Comparison of ENCODE assay signal across 24 cellular contexts in genomic region chr13:65535360-65535759, GRCh38.
DNase-seq lines count a peak whose midpoint lies in the region; ATAC-seq, FAIRE-seq and TF ChIP-seq lines count a peak whose summit lies in the region.
"Had no signal": no experiment of that assay in that cellular context is flagged by ENCODE, and none has a peak within 500 bp of the region (broad histone marks: within the 10 kb centered on the region; RNA-seq: fewer than 3 reads in every experiment).

No MANE protein-coding gene starts in this region.

- CTCF ChIA-PET in A549 (lab: Yijun Ruan, JAX) (no interaction called here), HCT116 (lab: Charles Lee) (no interaction called here)

- no peaks in the 10 kb centered on the region for H3K9me3 ChIP-seq in A549
- H3K9me3 ChIP-seq in HCT116 (ENCODE audit: control insufficient read depth in 1 of 2, insufficient read depth in 1 of 2, low read depth in 1 of 2, low read length in 2 of 2), result no peaks in the 10 kb centered on the region
- no peaks in the 10 kb centered on the region for H3K9me3 ChIP-seq in pancreas
- H3K9me3 ChIP-seq: BE2C; BLaER1 treated with 17β-estradiol and CSF1 and Interleukin-3, amounts not matched to agents 10 nM and 100 nM had no signal

- H3K4me3 Mint-ChIP-seq in T-helper 2 cell treated with Interferon-gamma antibody and Interleukin-4, amounts not matched to agents 5 μg/mL and 100 μg/mL, for 36 hours, result no peak overlapping the region
- no peak overlapping the region for H3K4me3 Mint-ChIP-seq in stimulated activated effector memory CD8-positive, alpha-beta T cell treated with anti-CD3 and anti-CD28 coated beads, Interleukin-12 subunit alpha, Interleukin-12 subunit beta, amount 100 ng/mL, for 72 hours
- H3K4me3 Mint-ChIP-seq: CD14-positive monocyte; CD4-positive, alpha-beta T cell; CD8-positive, alpha-beta memory T cell had no signal

- no peaks in the 10 kb centered on the region for H3K27me3 ChIP-seq in HCT116 (ENCODE audit: insufficient read depth, low read length)
- no peaks in the 10 kb centered on the region for H3K27me3 ChIP-seq in pancreas
- H3K27me3 ChIP-seq: BE2C; BLaER1 treated with 17β-estradiol and CSF1 and Interleukin-3, amounts not matched to agents 10 nM and 100 nM had no signal

- DNase-seq in A549 (ENCODE audit: low read depth in 1 of 2, low spot score in 1 of 2) (no peak), HCT116 (ENCODE audit: low read depth, low spot score) (no peak), pancreas (no peak)
- no peak for DNase-seq in T-helper 2 cell treated with Interferon-gamma antibody and Interleukin-4, amounts not matched to agents 5 μg/mL and 100 μg/mL, for 36 hours (ENCODE audit: low spot score)
- no peak for DNase-seq in stimulated activated effector memory CD8-positive, alpha-beta T cell treated with anti-CD3 and anti-CD28 coated beads, Interleukin-12 subunit alpha, Interleukin-12 subunit beta, amount 100 ng/mL, for 72 hours (ENCODE audit: low spot score in 2 of 2)
- DNase-seq: ACHN; AML-193; BE2C; CD4-positive, alpha-beta T cell; CD8-positive, alpha-beta memory T cell; DMS 273 treated with DMSO at 0.1 percent for 48 hours; DMS79; EL; GF-D8; GM23248; H7; HCEC 1CT had no signal

- TF ChIP-seq POLR2A in A549 (IDR thresholded peaks at IDR 0.05; ENCODE audit: low read length) (no peak), HCT116 (IDR thresholded peaks at IDR 0.05; ENCODE audit: borderline replicate concordance, extremely low read depth, insufficient read depth, insufficient read length) (no peak), GM18505 (IDR thresholded peaks at IDR 0.05; ENCODE audit: borderline replicate concordance, extremely low read depth, insufficient read depth, insufficient read length) (no peak)

- H2AFZ ChIP-seq in HCT116 (ENCODE audit: low read depth, low read length, poor library complexity, severe bottlenecking), result peak overlapping the region; percentile 1
- H2AFZ ChIP-seq: GM23248 had no signal

- no peaks in the 10 kb centered on the region for H3K4me1 ChIP-seq in A549
- no peaks in the 10 kb centered on the region for H3K4me1 ChIP-seq in HCT116 (ENCODE audit: control insufficient read depth in 1 of 2, insufficient read depth in 2 of 2, low read length in 2 of 2)
- H3K4me1 ChIP-seq in pancreas, result no peaks in the 10 kb centered on the region

- TF ChIP-seq RAD21 in A549 (conservative IDR thresholded peaks at IDR 0.05 in 1 of 2, IDR thresholded peaks at IDR 0.05 in 1 of 2), result no peak
- no peak for TF ChIP-seq RAD21 in HCT116 (IDR thresholded peaks at IDR 0.05; ENCODE audit: low read depth)

- no peaks in the 10 kb centered on the region for H3K79me2 ChIP-seq in HCT116 (ENCODE audit: insufficient read depth, low read length)

- 50% methylated on average over 1 of the region's 1 CpG for WGBS in A549 (ENCODE audit: missing lambda C conversion rate)
- 33 to 45% methylated on average over 1 of the region's 1 CpG for WGBS in pancreas, 2 donors

- H3K4me2 ChIP-seq in A549, result no peak overlapping the region
- no peak overlapping the region for H3K4me2 ChIP-seq in HCT116 (ENCODE audit: low read length)
- H3K4me2 ChIP-seq: BLaER1 treated with 17β-estradiol and CSF1 and Interleukin-3, amounts not matched to agents 10 nM and 100 nM had no signal

- no peaks in the 10 kb centered on the region for H3K9me2 ChIP-seq in HCT116 (ENCODE audit: insufficient read depth)

- ATAC-seq in A549 (no peak), HCT116 (no peak), pancreas (no peak), GM18505 (IDR thresholded peaks at IDR 0.05; ENCODE audit: unreplicated experiment) (no peak)
- no peak for ATAC-seq in stimulated activated effector memory CD8-positive, alpha-beta T cell treated with anti-CD3 and anti-CD28 coated beads, Interleukin-12 subunit alpha, Interleukin-12 subunit beta, amount 100 ng/mL, for 72 hours

- RAD21 ChIA-PET in HCT116 (lab: Charles Lee; ENCODE audit: low non-redundant PET in 1 of 2, low total read pairs in 2 of 2, uncharacterized antibody in 2 of 2, unreplicated experiment in 2 of 2), result no interaction called here

- TF ChIP-seq CTCF in A549 (IDR thresholded peaks at IDR 0.05) (no peak), HCT116 (IDR thresholded peaks at IDR 0.05 in 2 of 3, conservative IDR thresholded peaks at IDR 0.05 in 1 of 3; ENCODE audit: borderline replicate concordance in 1 of 3, insufficient read depth in 1 of 3, low read depth in 2 of 3, low read length in 2 of 3) (no peak), pancreas (IDR thresholded peaks at IDR 0.05) (no peak)

- no TSS peak for BruUV-seq in HCT116 (replicated peaks; lab: Mats Ljungman, UMichigan)

- peaks cover 26% of the 10 kb centered on the region for H3K9me3 Mint-ChIP-seq in T-helper 2 cell treated with Interferon-gamma antibody and Interleukin-4, amounts not matched to agents 5 μg/mL and 100 μg/mL, for 36 hours
- H3K9me3 Mint-ChIP-seq in stimulated activated effector memory CD8-positive, alpha-beta T cell treated with anti-CD3 and anti-CD28 coated beads, Interleukin-12 subunit alpha, Interleukin-12 subunit beta, amount 100 ng/mL, for 72 hours, result peaks cover 11% of the 10 kb centered on the region

- H3K27ac ChIP-seq in A549, result no peak overlapping the region
- no peak overlapping the region for H3K27ac ChIP-seq in HCT116 (ENCODE audit: low read depth, low read length)
- H3K27ac ChIP-seq in pancreas, result no peak overlapping the region
- H3K27ac ChIP-seq: BLaER1 treated with 17β-estradiol and CSF1 and Interleukin-3, amounts not matched to agents 10 nM and 100 nM; GM23248 had no signal

- H3K36me3 ChIP-seq in HCT116 (ENCODE audit: control insufficient read depth in 1 of 2, insufficient read depth in 2 of 2, low read length in 2 of 2) (no peaks in the 10 kb centered on the region), pancreas (no peaks in the 10 kb centered on the region)
- H3K36me3 ChIP-seq: BE2C; BLaER1 treated with 17β-estradiol and CSF1 and Interleukin-3, amounts not matched to agents 10 nM and 100 nM had no signal

- H3K27ac Mint-ChIP-seq in T-helper 2 cell treated with Interferon-gamma antibody and Interleukin-4, amounts not matched to agents 5 μg/mL and 100 μg/mL, for 36 hours, result no peak overlapping the region
- H3K27ac Mint-ChIP-seq in stimulated activated effector memory CD8-positive, alpha-beta T cell treated with anti-CD3 and anti-CD28 coated beads, Interleukin-12 subunit alpha, Interleukin-12 subunit beta, amount 100 ng/mL, for 72 hours, result no peak overlapping the region
- H3K27ac Mint-ChIP-seq: CD14-positive monocyte; CD4-positive, alpha-beta T cell; CD8-positive, alpha-beta memory T cell had no signal

- H3K4me3 ChIP-seq in A549 (no peak overlapping the region), HCT116 (replicated peaks in 1 of 2; ENCODE audit: low read depth in 1 of 2, low read length in 2 of 2) (no peak overlapping the region), pancreas (no peak overlapping the region)
- H3K4me3 ChIP-seq: BLaER1 treated with 17β-estradiol and CSF1 and Interleukin-3, amounts not matched to agents 10 nM and 100 nM; GM23248 had no signal

- intact Hi-C loops in HCT116 (cut with micrococcal nuclease), result no loop called here
- intact Hi-C loops in pancreas (cut with DNase I), result no loop called here

- H3K4me1 Mint-ChIP-seq in T-helper 2 cell treated with Interferon-gamma antibody and Interleukin-4, amounts not matched to agents 5 μg/mL and 100 μg/mL, for 36 hours (ENCODE audit: low read depth), result no peaks in the 10 kb centered on the region
- H3K4me1 Mint-ChIP-seq in stimulated activated effector memory CD8-positive, alpha-beta T cell treated with anti-CD3 and anti-CD28 coated beads, Interleukin-12 subunit alpha, Interleukin-12 subunit beta, amount 100 ng/mL, for 72 hours, result no peaks in the 10 kb centered on the region
- H3K4me1 Mint-ChIP-seq: CD14-positive monocyte; CD8-positive, alpha-beta memory T cell had no signal

- no peaks in the 10 kb centered on the region for H4K20me1 ChIP-seq in HCT116 (ENCODE audit: insufficient read depth)
- H4K20me1 ChIP-seq: BLaER1 treated with 17β-estradiol and CSF1 and Interleukin-3, amounts not matched to agents 10 nM and 100 nM had no signal

- no peak for TF ChIP-seq EP300 in A549 (IDR thresholded peaks at IDR 0.05)

- POLR2A ChIA-PET in A549 (lab: Yijun Ruan, JAX), result no interaction called here
- POLR2A ChIA-PET in HCT116 (lab: Charles Lee), result no interaction called here

- FAIRE-seq in A549 (lab: Jason Lieb, UNC) (no peak), colon (lab: Jason Lieb, UNC) (peak; percentile 74), pancreas (lab: Jason Lieb, UNC) (peak; percentile 5)
- FAIRE-seq: D721Med, GM12891, H1 had no signal

- H3K9ac ChIP-seq in HCT116 (ENCODE audit: low read length), result no peak overlapping the region
- H3K9ac ChIP-seq: BLaER1 treated with 17β-estradiol and CSF1 and Interleukin-3, amounts not matched to agents 10 nM and 100 nM; GM23248 had no signal

- H3K27me3 Mint-ChIP-seq in T-helper 2 cell treated with Interferon-gamma antibody and Interleukin-4, amounts not matched to agents 5 μg/mL and 100 μg/mL, for 36 hours (ENCODE audit: low read depth), result no peaks in the 10 kb centered on the region
- H3K27me3 Mint-ChIP-seq: CD4-positive, alpha-beta T cell had no signal

- H3K36me3 Mint-ChIP-seq in T-helper 2 cell treated with Interferon-gamma antibody and Interleukin-4, amounts not matched to agents 5 μg/mL and 100 μg/mL, for 36 hours (ENCODE audit: low read depth), result no peaks in the 10 kb centered on the region
- no peaks in the 10 kb centered on the region for H3K36me3 Mint-ChIP-seq in stimulated activated effector memory CD8-positive, alpha-beta T cell treated with anti-CD3 and anti-CD28 coated beads, Interleukin-12 subunit alpha, Interleukin-12 subunit beta, amount 100 ng/mL, for 72 hours
- H3K36me3 Mint-ChIP-seq: CD14-positive monocyte; CD8-positive, alpha-beta memory T cell had no signal

TF ChIP-seq in A549, 52 proteins besides CTCF, POLR2A, EP300 and RAD21:
- TF ChIP-seq SMC3 (IDR thresholded peaks at IDR 0.05), result no peak
- peak; percentile 71 for TF ChIP-seq MAFK (IDR thresholded peaks at IDR 0.05; ENCODE audit: partially characterized antibody)
TF ChIP-seq in A549: peak in this region for 1.

TF ChIP-seq in HCT116, 20 proteins besides CTCF, POLR2A, EP300 and RAD21 (continues in another document):
- TF ChIP-seq CBX3 (IDR thresholded peaks at IDR 0.05; ENCODE audit: low read depth) (no peak), SP1 (IDR thresholded peaks at IDR 0.05; ENCODE audit: low read depth) (no peak), POLR2AphosphoS5 (IDR thresholded peaks at IDR 0.05; ENCODE audit: low read depth, low read length) (no peak), MAX (IDR thresholded peaks at IDR 0.05) (no peak), EGR1 (IDR thresholded peaks at IDR 0.05; ENCODE audit: low read depth) (no peak)
